8 cellular contexts compared by ENCODE assay signal in genomic region chrX:118974908-118975671, GRCh38. TPM values are rescaled to one million over a fixed set of nuclear protein-coding genes. Genes with fewer than 3 reads are reported as not detected.
A peak's percentile ranks its signal among the peaks of the same experiment; 100 is the strongest.
DNase-seq lines count a peak whose midpoint lies in the region; ATAC-seq and TF ChIP-seq lines count a peak whose summit lies in the region.

No MANE protein-coding gene starts in this region.

- WGBS in H9 (ENCODE audit: extremely low coverage, insufficient read length, low lambda C conversion rate): no CpG with 5 or more reads among the region's 82 CpGs
- WGBS in prostate gland: 0% methylated on average over 11 of the region's 82 CpGs

- H3K9me3 ChIP-seq in CD4-positive, CD25-positive, alpha-beta regulatory T cell (ENCODE audit: control insufficient read depth in 2 of 2, low read length in 2 of 2): no peaks in the 10 kb centered on the region
- H3K9me3 ChIP-seq in H9 (ENCODE audit: control insufficient read depth, low read depth, low read length) (peaks cover 35% of the 10 kb centered on the region), OCI-LY3 (ENCODE audit: insufficient read depth, low read length) (no peaks in the 10 kb centered on the region), prostate gland (no peaks in the 10 kb centered on the region)

- H3K27me3 ChIP-seq in CD4-positive, CD25-positive, alpha-beta regulatory T cell (ENCODE audit: control insufficient read depth, insufficient read depth, low read length): peaks cover 7% of the 10 kb centered on the region
- H3K27me3 ChIP-seq in H9 (ENCODE audit: insufficient read depth, low read length): peaks cover 69% of the 10 kb centered on the region
- peaks cover 18% of the 10 kb centered on the region; the same call in 1 of the 2 replicates for H3K27me3 ChIP-seq in OCI-LY3 (ENCODE audit: low read depth, low read length)
- no peaks in the 10 kb centered on the region for H3K27me3 ChIP-seq in prostate gland (replicated peaks; ENCODE audit: insufficient read depth)

- no peak overlapping the region for H3K23ac ChIP-seq in H9 (ENCODE audit: insufficient read length, low read depth, low read length)

- no peak overlapping the region for H4K91ac ChIP-seq in H9 (ENCODE audit: insufficient read length, low read depth, low read length)

- H3K9me3 Mint-ChIP-seq in CD4-positive, CD25-positive, alpha-beta regulatory T cell: peaks cover 0 to 5% (median 0%) of the 10 kb centered on the region in 7 donors
- H3K9me3 Mint-ChIP-seq in H9: peaks cover 59 to 69% of the 10 kb centered on the region in 2 experiments

- no peaks in the 10 kb centered on the region for H3K23me2 ChIP-seq in H9 (ENCODE audit: insufficient read length, low read depth, low read length, poor library complexity, severe bottlenecking)

- TF ChIP-seq POLR2A in prostate gland (IDR thresholded peaks at IDR 0.05): peak; percentile 25

- intact Hi-C loops in Right ventricle myocardium superior (cut with DNase I): no loop called here
- intact Hi-C loops in prostate gland (cut with DNase I): loop anchor here (10.0 kb wide), 2 partner anchors 120 to 470 kb away; no protein-coding TSS in a partner anchor

- peak overlapping the region; percentile 88 to 100 (median 93) for H3K4me3 Mint-ChIP-seq in CD4-positive, CD25-positive, alpha-beta regulatory T cell
- H3K4me3 Mint-ChIP-seq in H9: peak overlapping the region; percentile 45 to 74

- H2BK120ac ChIP-seq in H9 (ENCODE audit: low read depth, low read length, poor library complexity, severe bottlenecking): no peak overlapping the region

- H4K5ac ChIP-seq in H9 (ENCODE audit: insufficient read length, low read depth, low read length): no peak overlapping the region

- no peak overlapping the region for H2BK15ac ChIP-seq in H9 (ENCODE audit: low read depth, low read length)

- no peak overlapping the region; the same call in 1 of the 2 replicates for H3K14ac ChIP-seq in H9 (ENCODE audit: insufficient read depth, low read length)

- H3K79me1 ChIP-seq in H9 (ENCODE audit: insufficient read depth, low read depth, low read length, poor library complexity, severe bottlenecking): no peaks in the 10 kb centered on the region

- H2AFZ ChIP-seq in H9 (ENCODE audit: low read length) (no peak overlapping the region), OCI-LY3 (ENCODE audit: low read depth, low read length) (no peak overlapping the region)

- no peak overlapping the region for H2BK12ac ChIP-seq in H9 (ENCODE audit: insufficient read length, low read depth, low read length)

- H3K18ac ChIP-seq in H9 (ENCODE audit: insufficient read length, low read depth, low read length): no peak overlapping the region

- no peak overlapping the region for H3K4ac ChIP-seq in H9 (ENCODE audit: low read depth, low read length)

- no peaks in the 10 kb centered on the region for H3K36me3 Mint-ChIP-seq in CD4-positive, CD25-positive, alpha-beta regulatory T cell
- peaks cover 2 to 4% (median 3%) of the 10 kb centered on the region in 3 experiments; a peak in 6 of 7 replicates for H3K36me3 Mint-ChIP-seq in H9 (ENCODE audit: insufficient read depth in 1 of 3, low read depth in 3 of 3)

- H3K56ac ChIP-seq in H9 (ENCODE audit: insufficient read length, low read depth, low read length): no peak overlapping the region

- H3K4me3 ChIP-seq in CD4-positive, CD25-positive, alpha-beta regulatory T cell (ENCODE audit: low read depth, low read length): peak overlapping the region; percentile 37
- H3K4me3 ChIP-seq in OCI-LY3 (ENCODE audit: low read length): peak overlapping the region; percentile 85
- H3K4me3 ChIP-seq in prostate gland: peak overlapping the region; percentile 33 to 34

- no peak overlapping the region for H3K9ac ChIP-seq in H9 (ENCODE audit: extremely low read depth, insufficient read length, low read length)
- no peak overlapping the region; the same call in 1 of the 2 replicates for H3K9ac ChIP-seq in OCI-LY3 (ENCODE audit: low read length)

- H3K36me3 ChIP-seq in CD4-positive, CD25-positive, alpha-beta regulatory T cell (ENCODE audit: control insufficient read depth, insufficient read depth, low read length): no peaks in the 10 kb centered on the region
- H3K36me3 ChIP-seq in OCI-LY3 (replicated peaks; ENCODE audit: low read depth, low read length): no peaks in the 10 kb centered on the region
- H3K36me3 ChIP-seq in prostate gland: no peaks in the 10 kb centered on the region

- H3K27me3 Mint-ChIP-seq in CD4-positive, CD25-positive, alpha-beta regulatory T cell: peaks cover 46% of the 10 kb centered on the region
- peaks cover 100% of the 10 kb centered on the region for H3K27me3 Mint-ChIP-seq in H9 (ENCODE audit: low read depth)

- H2BK20ac ChIP-seq in H9 (ENCODE audit: low read depth, low read length, poor library complexity, severe bottlenecking): no peak overlapping the region

- H2AK5ac ChIP-seq in H9 (ENCODE audit: insufficient read length, low read length): no peak overlapping the region

- no peaks in the 10 kb centered on the region for H4K20me1 ChIP-seq in H9 (ENCODE audit: control insufficient read depth, insufficient read depth, insufficient read length)
- H4K20me1 ChIP-seq in OCI-LY3 (ENCODE audit: insufficient read depth, low read length): no peaks in the 10 kb centered on the region

- no peak overlapping the region for H2BK5ac ChIP-seq in H9 (ENCODE audit: insufficient read length, low read length)

- TF ChIP-seq CTCF in H9 (conservative IDR thresholded peaks at IDR 0.05) (no peak), OCI-LY3 (IDR thresholded peaks at IDR 0.05; ENCODE audit: low read depth, low read length) (no peak), prostate gland (IDR thresholded peaks at IDR 0.05) (no peak)

- peaks cover 24% of the 10 kb centered on the region for H3K4me1 ChIP-seq in CD4-positive, CD25-positive, alpha-beta regulatory T cell (ENCODE audit: control insufficient read depth, insufficient read depth, low read length, poor library complexity, severe bottlenecking)
- H3K4me1 ChIP-seq in H9 (ENCODE audit: insufficient read depth, low read length): no peaks in the 10 kb centered on the region
- 0 out of 2 replicates have a peak, but pooled peaks cover 4% of the 10 kb centered on the region for H3K4me1 ChIP-seq in OCI-LY3 (ENCODE audit: low read length)
- H3K4me1 ChIP-seq in prostate gland (replicated peaks): no peaks in the 10 kb centered on the region

- peak; percentile 51 to 54 for ATAC-seq in CD4-positive, CD25-positive, alpha-beta regulatory T cell (ENCODE audit: low read depth in 2 of 2)
- ATAC-seq in Right ventricle myocardium superior (ENCODE audit: poor library complexity): peak; percentile 42

- peaks cover 0 to 35% (median 11%) of the 10 kb centered on the region in 4 donors for H3K4me1 Mint-ChIP-seq in CD4-positive, CD25-positive, alpha-beta regulatory T cell
- H3K4me1 Mint-ChIP-seq in H9: peaks cover 11 to 23% of the 10 kb centered on the region in 2 experiments

- H3K27ac Mint-ChIP-seq in CD4-positive, CD25-positive, alpha-beta regulatory T cell: peak overlapping the region; percentile 86 to 91 (median 89)
- no peak overlapping the region for H3K27ac Mint-ChIP-seq in H9

- peak; percentile 43 to 69 (median 61) for DNase-seq in CD4-positive, CD25-positive, alpha-beta regulatory T cell
- DNase-seq in H9: peak; percentile 41
- DNase-seq in activated gamma-delta T cell (lab: John Stamatoyannopoulos, UW): peak; percentile 62
- peak; percentile 51 for DNase-seq in Right ventricle myocardium superior
- peak; percentile 6 for DNase-seq in prostate gland (ENCODE audit: low spot score)
- DNase-seq in HPDE6-E6E7 (ENCODE audit: extremely low spot score): no peak
- DNase-seq in dedifferentiated amniotic fluid mesenchymal stem cell (ENCODE audit: extremely low spot score): no peak

- H3T11ph ChIP-seq in H9 (ENCODE audit: low read length): no peak overlapping the region

- H3K27ac ChIP-seq in CD4-positive, CD25-positive, alpha-beta regulatory T cell (ENCODE audit: insufficient read depth, low read length, poor library complexity, severe bottlenecking): peak overlapping the region; percentile 72
- H3K27ac ChIP-seq in H9 (ENCODE audit: insufficient read length, low read depth, low read length) (no peak overlapping the region), OCI-LY3 (ENCODE audit: low read length) (no peak overlapping the region), prostate gland (peak overlapping the region; percentile 41 to 54)

- H4K8ac ChIP-seq in H9 (replicated peaks; ENCODE audit: insufficient read length, low read depth, low read length): no peak overlapping the region

- H3K79me2 ChIP-seq in H9 (ENCODE audit: insufficient read depth, low read length) (no peaks in the 10 kb centered on the region), OCI-LY3 (ENCODE audit: low read length) (no peaks in the 10 kb centered on the region)

- peak overlapping the region; percentile 43 for H3K4me2 ChIP-seq in H9 (ENCODE audit: insufficient read depth, insufficient read length, low read length)
- peak overlapping the region; percentile 80 for H3K4me2 ChIP-seq in OCI-LY3 (ENCODE audit: low read length)

RNA-seq across cellular contexts. Expression of gene LONRF3, which starts 0.7 kb away (rescaled TPM):
- 5.3 TPM for total RNA-seq in CD4-positive, CD25-positive, alpha-beta regulatory T cell
- 1 to 10 TPM; 1.2 to 1.9 (median 1.5) TPM for polyA plus RNA-seq in CD4-positive, CD25-positive, alpha-beta regulatory T cell
- total RNA-seq in H9 (2021) (0.33 and 0.39 TPM in 2 replicates), Right ventricle myocardium superior (2.9 TPM), prostate gland (1 to 10 TPM; 3.5 to 8.1 TPM)

Comparison
In these comparisons a context has a peak if more than half of its experiments do, and no peak if none do; other contexts are left out.
1. DNase-seq: peak in CD4-positive, CD25-positive, alpha-beta regulatory T cell (3 of 3), H9 (single experiment), activated gamma-delta T cell (single experiment), Right ventricle myocardium superior (single experiment) and prostate gland (single experiment); none in HPDE6-E6E7 (single experiment) and dedifferentiated amniotic fluid mesenchymal stem cell (single experiment).
2. H3K27ac ChIP-seq: peak in CD4-positive, CD25-positive, alpha-beta regulatory T cell (single experiment) and prostate gland (2 of 2); none in H9 (single experiment) and OCI-LY3 (single experiment).
3. H3K4me3 ChIP-seq: peak in every context shown above with its lines; median percentile 85 in OCI-LY3; 37 in CD4-positive, CD25-positive, alpha-beta regulatory T cell; 34 in prostate gland.
4. H3K27ac Mint-ChIP-seq: peak in CD4-positive, CD25-positive, alpha-beta regulatory T cell (3 of 3); none in H9 (0 of 3).